Comparison of ENCODE assay signal across 11 cellular contexts in genomic region chr4:150385606-150386005, GRCh38.
DNase-seq lines count a peak whose midpoint lies in the region; ATAC-seq and TF ChIP-seq lines count a peak whose summit lies in the region.
"Had no signal": no experiment of that assay in that cellular context is flagged by ENCODE, and none has a peak within 500 bp of the region (broad histone marks: within the 10 kb centered on the region; RNA-seq: fewer than 3 reads in every experiment).

No MANE protein-coding gene starts in this region.

- POLR2A ChIA-PET in activated CD4-positive, alpha-beta T cell treated with anti-CD3 and anti-CD28 coated beads for 36 hours (lab: Charles Lee), result interaction anchor here (0.6 kb wide), 2 partner anchors 10 to 745 kb away, joined by 3 to 6 read pairs; no protein-coding TSS in a partner anchor

- peaks cover 38% of the 10 kb centered on the region for H3K36me3 Mint-ChIP-seq in activated T-cell treated with anti-CD3 and anti-CD28 coated beads, Interleukin-2, amount 50 U/mL, for 24 hours (ENCODE audit: low read depth)
- H3K36me3 Mint-ChIP-seq in activated T-cell treated with anti-CD3 and anti-CD28 coated beads, Interleukin-2, amount 50 U/mL, for 4 hours (ENCODE audit: insufficient read depth), result peaks cover 27% of the 10 kb centered on the region
- peaks cover 21% of the 10 kb centered on the region for H3K36me3 Mint-ChIP-seq in activated CD4-positive, alpha-beta T cell treated with anti-CD3 and anti-CD28 coated beads for 36 hours (ENCODE audit: low read depth)

- TF ChIP-seq CTCF in tibial artery (IDR thresholded peaks at IDR 0.05), result no peak

- no peak overlapping the region for H3K27ac ChIP-seq in tibial artery

- H3K27ac Mint-ChIP-seq in activated T-cell treated with anti-CD3 and anti-CD28 coated beads, Interleukin-2, amount 50 U/mL, for 24 hours, result peak overlapping the region; percentile 26
- no peak overlapping the region for H3K27ac Mint-ChIP-seq in activated CD4-positive, alpha-beta T cell treated with anti-CD3 and anti-CD28 coated beads for 36 hours
- H3K27ac Mint-ChIP-seq: activated T-helper 1 cell treated with anti-CD3 and anti-CD28 coated beads, Interleukin-12 subunit alpha, Interleukin-12 subunit beta, Interleukin-2, Interleukin-4 antibody, amounts not matched to agents 30 ng/mL and 10 ng/mL and 1 ng/mL, durations not matched to agents 14 hours and 24 hours and 36 hours; CD4-positive, CD25-positive, alpha-beta regulatory T cell; immature natural killer cell had no signal

- H3K4me1 Mint-ChIP-seq in activated T-cell treated with anti-CD3 and anti-CD28 coated beads, Interleukin-2, amount 50 U/mL, for 24 hours (ENCODE audit: low read depth), result peaks cover 2% of the 10 kb centered on the region
- H3K4me1 Mint-ChIP-seq in activated T-cell treated with anti-CD3 and anti-CD28 coated beads, Interleukin-2, amount 50 U/mL, for 4 hours (ENCODE audit: low read depth), result no peaks in the 10 kb centered on the region
- H3K4me1 Mint-ChIP-seq in activated CD4-positive, alpha-beta T cell treated with anti-CD3 and anti-CD28 coated beads for 36 hours, result peaks cover 10% of the 10 kb centered on the region

- H3K9me3 Mint-ChIP-seq in activated T-cell treated with anti-CD3 and anti-CD28 coated beads, Interleukin-2, amount 50 U/mL, for 24 hours, result no peaks in the 10 kb centered on the region
- peaks cover 9% of the 10 kb centered on the region for H3K9me3 Mint-ChIP-seq in activated T-cell treated with anti-CD3 and anti-CD28 coated beads, Interleukin-2, amount 50 U/mL, for 4 hours
- H3K9me3 Mint-ChIP-seq in activated CD4-positive, alpha-beta T cell treated with anti-CD3 and anti-CD28 coated beads for 36 hours (ENCODE audit: low read depth), result peaks cover 5% of the 10 kb centered on the region
- H3K9me3 Mint-ChIP-seq: immature natural killer cell had no signal

- H3K9me3 ChIP-seq in tibial artery, result no peaks in the 10 kb centered on the region

- no peak overlapping the region for H3K4me3 Mint-ChIP-seq in activated T-cell treated with anti-CD3 and anti-CD28 coated beads, Interleukin-2, amount 50 U/mL, for 24 hours
- H3K4me3 Mint-ChIP-seq in activated T-cell treated with anti-CD3 and anti-CD28 coated beads, Interleukin-2, amount 50 U/mL, for 4 hours, result no peak overlapping the region
- H3K4me3 Mint-ChIP-seq in activated CD4-positive, alpha-beta T cell treated with anti-CD3 and anti-CD28 coated beads for 36 hours, result no peak overlapping the region
- H3K4me3 Mint-ChIP-seq: activated T-helper 1 cell treated with anti-CD3 and anti-CD28 coated beads, Interleukin-12 subunit alpha, Interleukin-12 subunit beta, Interleukin-2, Interleukin-4 antibody, amounts not matched to agents 30 ng/mL and 10 ng/mL and 1 ng/mL, durations not matched to agents 14 hours and 24 hours and 36 hours; CD4-positive, CD25-positive, alpha-beta regulatory T cell; immature natural killer cell had no signal

- no peaks in the 10 kb centered on the region for H3K36me3 ChIP-seq in tibial artery

- CTCF ChIA-PET in activated CD4-positive, alpha-beta T cell treated with anti-CD3 and anti-CD28 coated beads for 36 hours (lab: Charles Lee), result interaction anchor here (1.3 kb wide), 1 partner anchor 9 kb away, joined by 4 read pairs; no protein-coding TSS in a partner anchor

- intact Hi-C loops in tibial artery (cut with DNase I; ENCODE audit: low total_unique reads), result no loop called here
- intact Hi-C loops in activated CD4-positive, alpha-beta T cell treated with anti-CD3 and anti-CD28 coated beads for 36 hours (cut with DNase I, micrococcal nuclease), result no loop called here

- H3K4me1 ChIP-seq in tibial artery, result peaks cover 0 to 7% (median 3%) of the 10 kb centered on the region in 4 donors

- no peaks in the 10 kb centered on the region for H3K27me3 Mint-ChIP-seq in activated T-cell treated with anti-CD3 and anti-CD28 coated beads, Interleukin-2, amount 50 U/mL, for 24 hours
- H3K27me3 Mint-ChIP-seq in activated T-cell treated with anti-CD3 and anti-CD28 coated beads, Interleukin-2, amount 50 U/mL, for 4 hours (ENCODE audit: low read depth), result no peaks in the 10 kb centered on the region
- H3K27me3 Mint-ChIP-seq in activated CD4-positive, alpha-beta T cell treated with anti-CD3 and anti-CD28 coated beads for 36 hours, result no peaks in the 10 kb centered on the region
- H3K27me3 Mint-ChIP-seq: CD4-positive, CD25-positive, alpha-beta regulatory T cell had no signal

- no peak for ATAC-seq in activated T-cell treated with anti-CD3 and anti-CD28 coated beads, Interleukin-2, amount 50 U/mL, for 4 hours
- no peak for ATAC-seq in activated CD4-positive, alpha-beta T cell treated with anti-CD3 and anti-CD28 coated beads for 36 hours
- no peak for ATAC-seq in HG02588 (IDR thresholded peaks at IDR 0.05; ENCODE audit: unreplicated experiment)
- ATAC-seq in GM18873 (IDR thresholded peaks at IDR 0.05; ENCODE audit: low FRiP score, unreplicated experiment), result no peak

- no peak overlapping the region for H3K4me3 ChIP-seq in tibial artery

- no peak for DNase-seq in activated T-cell treated with anti-CD3 and anti-CD28 coated beads, Interleukin-2, amount 50 U/mL, for 24 hours
- DNase-seq in activated T-cell treated with anti-CD3 and anti-CD28 coated beads, Interleukin-2, amount 50 U/mL, for 4 hours, result no peak
- DNase-seq in SK-N-DZ (ENCODE audit: low spot score) (peak; percentile 87), globus pallidus (ENCODE audit: low spot score) (peak; percentile 0), tibial artery (peak; percentile 34 to 62)
- no peak for DNase-seq in activated CD4-positive, alpha-beta T cell treated with anti-CD3 and anti-CD28 coated beads for 36 hours
- DNase-seq: CD4-positive, CD25-positive, alpha-beta regulatory T cell; immature natural killer cell had no signal

- H3K27me3 ChIP-seq in tibial artery, result no peaks in the 10 kb centered on the region

Comparison
In these comparisons a context has a peak if more than half of its experiments do, and no peak if none do; other contexts are left out.
1. DNase-seq: peak in SK-N-DZ (single experiment), globus pallidus (single experiment) and tibial artery (2 of 2); none in activated T-cell treated with anti-CD3 and anti-CD28 coated beads, Interleukin-2, amount 50 U/mL, for 24 hours (single experiment), activated T-cell treated with anti-CD3 and anti-CD28 coated beads, Interleukin-2, amount 50 U/mL, for 4 hours (single experiment) and activated CD4-positive, alpha-beta T cell treated with anti-CD3 and anti-CD28 coated beads for 36 hours (single experiment).